Comparison of ENCODE assay signal across 11 cellular contexts in the genomic region with DNA sequence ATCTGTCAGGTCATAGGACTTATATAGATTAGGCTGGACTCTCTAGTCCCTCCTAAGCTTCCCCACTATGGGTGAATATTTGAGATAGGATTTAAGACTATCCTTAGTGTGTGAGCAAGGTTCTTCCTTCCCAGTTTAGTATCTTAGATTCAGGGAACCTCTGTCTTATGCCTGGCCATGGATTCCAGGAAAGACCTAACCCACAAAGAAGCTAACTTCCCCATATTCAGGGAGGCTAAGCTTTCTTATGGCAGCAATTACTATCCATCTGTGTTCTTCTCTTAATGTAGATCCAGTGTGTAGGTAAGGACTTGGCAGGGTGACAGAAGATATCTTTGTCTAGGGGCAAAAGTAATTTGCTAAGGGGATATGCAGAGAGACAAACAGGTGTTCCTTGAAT.
"Had no signal": no experiment of that assay in that cellular context is flagged by ENCODE, and none has a peak within 500 bp of the region (broad histone marks: within the 10 kb centered on the region; RNA-seq: fewer than 3 reads in every experiment).

No MANE protein-coding gene starts in this region.

- H3K9me3 ChIP-seq: thyroid gland had no signal

- H3K4me3 ChIP-seq: thyroid gland had no signal

- DNase-seq: activated CD4-positive, alpha-beta T cell treated with anti-CD3 and anti-CD28 coated beads for 1 hour; activated CD4-positive, alpha-beta T cell treated with anti-CD3 and anti-CD28 coated beads, Interleukin-2, amount 50 U/mL, for 48 hours; activated naive CD4-positive, alpha-beta T cell treated with anti-CD3 and anti-CD28 coated beads for 36 hours; activated naive CD8-positive, alpha-beta T cell treated with anti-CD3 and anti-CD28 coated beads, Interleukin-2, amount 50 U/mL, for 24 hours; aorta; effector memory CD4-positive, alpha-beta T cell; mesendoderm; posterior cingulate gyrus; stimulated activated CD4-positive, alpha-beta T cell treated with anti-CD3 and anti-CD28 coated beads, Interleukin-2, amount 100 ng/mL, for 48 hours; thyroid gland had no signal

- H3K4me1 ChIP-seq: foreskin keratinocyte, thyroid gland had no signal

- H3K27me3 ChIP-seq: foreskin keratinocyte, thyroid gland had no signal

- H3K27ac ChIP-seq: foreskin keratinocyte, thyroid gland had no signal

- H3K36me3 ChIP-seq: thyroid gland had no signal
